In the genomic region with DNA sequence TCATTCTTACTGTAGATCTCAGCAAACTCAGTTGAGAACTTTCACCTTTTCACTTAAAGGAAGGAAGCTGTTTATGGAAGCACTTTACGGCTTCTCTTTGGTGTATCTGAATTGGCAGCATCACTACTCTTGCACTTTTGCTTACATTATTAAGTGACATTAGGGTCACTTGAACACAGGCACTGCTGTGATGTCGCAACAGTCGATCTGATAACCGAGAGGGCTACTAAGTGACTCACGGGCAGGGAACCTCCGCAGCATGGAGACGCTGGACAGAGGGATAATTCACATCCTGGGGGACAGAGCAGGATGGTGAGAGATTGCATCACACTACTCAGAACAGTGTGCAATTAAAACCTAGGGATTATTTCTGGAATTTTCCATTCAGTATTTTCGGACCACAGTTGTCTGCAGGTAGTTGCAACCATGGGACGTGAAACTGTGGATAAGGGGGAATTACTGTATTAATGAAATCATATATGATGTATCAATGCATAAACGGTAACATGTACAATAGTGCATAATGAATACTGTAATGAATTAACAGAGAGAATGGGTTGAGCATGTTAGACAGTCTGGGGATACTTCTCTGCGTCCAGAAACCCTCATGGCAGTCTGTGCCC, we compare ENCODE assay signal across 17 cellular contexts. TPM values are rescaled to one million over a fixed set of nuclear protein-coding genes. Genes with fewer than 3 reads are reported as not detected.
DNase-seq lines count a peak whose midpoint lies in the region; ATAC-seq, FAIRE-seq and TF ChIP-seq lines count a peak whose summit lies in the region.
"Had no signal": no experiment of that assay in that cellular context is flagged by ENCODE, and none has a peak within 500 bp of the region (broad histone marks: within the 10 kb centered on the region; RNA-seq: fewer than 3 reads in every experiment).

No MANE protein-coding gene starts in this region.

- H4K8ac ChIP-seq in IMR-90 (ENCODE audit: low read depth in 2 of 2, low read length in 2 of 2): no peak overlapping the region
- no peak overlapping the region for H4K8ac ChIP-seq in mesendoderm (ENCODE audit: low read depth, low read length)

- H3K4me2 ChIP-seq in IMR-90 (ENCODE audit: low read depth, low read length): peak overlapping the region; percentile 9; the same call in 1 of the 2 replicates
- no peak overlapping the region for H3K4me2 ChIP-seq in K562 (ENCODE audit: insufficient read depth, low read length)
- H3K4me2 ChIP-seq in mesendoderm (ENCODE audit: low read length): no peak overlapping the region
- H3K4me2 ChIP-seq: BLaER1 treated with 17β-estradiol and CSF1 and Interleukin-3, amounts not matched to agents 10 nM and 100 nM had no signal

- no peak for TF ChIP-seq EP300 in K562 (IDR thresholded peaks at IDR 0.05; ENCODE audit: low read length)

- H3K18ac ChIP-seq in IMR-90 (ENCODE audit: low read depth, low read length) (no peak overlapping the region; the same call in 1 of the 2 replicates), mesendoderm (ENCODE audit: low read length) (no peak overlapping the region)

- H3K9me3 ChIP-seq in IMR-90 (ENCODE audit: control insufficient read depth, insufficient read depth, low read length): no peaks in the 10 kb centered on the region
- no peaks in the 10 kb centered on the region for H3K9me3 ChIP-seq in K562 (replicated peaks; ENCODE audit: control insufficient read depth, insufficient read depth, low read depth, low read length)
- H3K9me3 ChIP-seq in aorta (ENCODE audit: control insufficient read depth, low read length): no peaks in the 10 kb centered on the region
- H3K9me3 ChIP-seq: ascending aorta; BLaER1 treated with 17β-estradiol and CSF1 and Interleukin-3, amounts not matched to agents 10 nM and 100 nM had no signal

- H2BK120ac ChIP-seq in IMR-90 (ENCODE audit: low read depth, low read length) (peak overlapping the region; percentile 70), mesendoderm (ENCODE audit: low read depth, low read length) (no peak overlapping the region)

- H3K9me3 Mint-ChIP-seq in osteocyte (ENCODE audit: unreplicated experiment): no peaks in the 10 kb centered on the region

- BruUV-seq in IMR-90 (replicated peaks; lab: Mats Ljungman, UMichigan): no TSS peak
- BruUV-seq in K562 (replicated peaks; lab: Mats Ljungman, UMichigan): no TSS peak

- intact Hi-C loops in IMR-90 (cut with micrococcal nuclease) (no loop called here), K562 (cut with micrococcal nuclease) (no loop called here), aorta (cut with DNase I) (no loop called here)

- no peak for TF ChIP-seq CTCF in IMR-90 (conservative IDR thresholded peaks at IDR 0.05; ENCODE audit: low read depth, low read length)
- TF ChIP-seq CTCF in K562 (IDR thresholded peaks at IDR 0.05 in 2 of 3, conservative IDR thresholded peaks at IDR 0.05 in 1 of 3; ENCODE audit: insufficient read depth in 2 of 3, low read depth in 1 of 3, low read length in 3 of 3): no peak
- TF ChIP-seq CTCF in osteocyte (IDR thresholded peaks at IDR 0.05): no peak

- DNase-seq in COLO829 (ENCODE audit: low spot score): peak; percentile 48
- DNase-seq in IMR-90: peak; percentile 78
- peak in 1 of 4 experiments; percentile 10 for DNase-seq in K562 (ENCODE audit: extremely low read depth in 1 of 4, low spot score in 3 of 4)
- peak; percentile 37 for DNase-seq in mesendoderm
- DNase-seq in aorta: no peak
- no peak for DNase-seq in NCI-H1694 (lab: John Stamatoyannopoulos, UW)
- DNase-seq in osteocyte (ENCODE audit: extremely low spot score, unreplicated experiment): no peak
- DNase-seq: activated CD4-positive, CD25-positive, alpha-beta regulatory T cell; hypothalamus; NCI-H1417 treated with DMSO at 0.1 percent for 48 hours; NCI-H82 had no signal

- ATAC-seq in IMR-90 (ENCODE audit: low read depth): peak; percentile 93
- ATAC-seq in K562: no peak
- ATAC-seq in aorta (ENCODE audit: low FRiP score): no peak
- ATAC-seq in GM21360 (IDR thresholded peaks at IDR 0.05; ENCODE audit: unreplicated experiment): no peak

- no peak overlapping the region for H3K4me3 Mint-ChIP-seq in osteocyte (ENCODE audit: unreplicated experiment)

- H3K9ac ChIP-seq in IMR-90 (ENCODE audit: low read depth, low read length): no peak overlapping the region
- H3K9ac ChIP-seq in K562 (ENCODE audit: insufficient read depth in 1 of 2, low read depth in 2 of 2, low read length in 2 of 2): no peak overlapping the region
- H3K9ac ChIP-seq in mesendoderm (ENCODE audit: low read length): no peak overlapping the region
- H3K9ac ChIP-seq: BLaER1 treated with 17β-estradiol and CSF1 and Interleukin-3, amounts not matched to agents 10 nM and 100 nM; parathyroid adenoma had no signal

- peak overlapping the region; percentile 59; the same call in 1 of the 2 replicates for H3K4ac ChIP-seq in IMR-90 (ENCODE audit: low read depth, low read length)
- no peak overlapping the region for H3K4ac ChIP-seq in mesendoderm (ENCODE audit: low read depth, low read length)

- H4K20me1 ChIP-seq in IMR-90 (ENCODE audit: insufficient read depth, low read length) (no peaks in the 10 kb centered on the region), K562 (replicated peaks; ENCODE audit: control insufficient read depth, insufficient read depth, low read length) (no peaks in the 10 kb centered on the region; the same call in 1 of the 2 replicates)
- H4K20me1 ChIP-seq: BLaER1 treated with 17β-estradiol and CSF1 and Interleukin-3, amounts not matched to agents 10 nM and 100 nM had no signal

- dilution Hi-C loops in IMR-90 (cut with HindIII; ENCODE audit: low sequenced_read_pairs, unreplicated experiment): no loop called here

- H3K14ac ChIP-seq in IMR-90 (replicated peaks; ENCODE audit: low read depth, low read length): peak overlapping the region; percentile 72

- H3K4me3 ChIP-seq in IMR-90 (ENCODE audit: insufficient read depth, low read depth, low read length) (no peak overlapping the region), K562 (no peak overlapping the region), mesendoderm (ENCODE audit: low read length) (no peak overlapping the region), aorta (ENCODE audit: low read length in 2 of 2) (no peak overlapping the region)
- H3K4me3 ChIP-seq: ascending aorta; BLaER1 treated with 17β-estradiol and CSF1 and Interleukin-3, amounts not matched to agents 10 nM and 100 nM; SK-N-MC had no signal

- no peaks in the 10 kb centered on the region for H3K36me3 Mint-ChIP-seq in osteocyte (ENCODE audit: unreplicated experiment)

- H3K27me3 Mint-ChIP-seq in osteocyte (ENCODE audit: unreplicated experiment): peaks cover 46% of the 10 kb centered on the region

- H2AFZ ChIP-seq in IMR-90 (replicated peaks; ENCODE audit: low read length, poor library complexity) (peak overlapping the region; percentile 68), K562 (ENCODE audit: low read depth, low read length) (no peak overlapping the region)
- H2AFZ ChIP-seq: parathyroid adenoma had no signal

- CTCF ChIA-PET in IMR-90 (lab: Yijun Ruan, JAX) (interaction anchor here (1.6 kb wide), 1 partner anchor 30 kb away, joined by 3 read pairs; no protein-coding TSS in a partner anchor), K562 (lab: Yijun Ruan, JAX; ENCODE audit: low intra/inter-chr PET ratio) (no interaction called here)

- H4K5ac ChIP-seq in IMR-90 (ENCODE audit: low read depth, low read length) (no peak overlapping the region), mesendoderm (ENCODE audit: low read length) (no peak overlapping the region)

- H3K23ac ChIP-seq in IMR-90 (ENCODE audit: low read depth, low read length) (no peak overlapping the region), mesendoderm (ENCODE audit: low read length) (no peak overlapping the region)

- H3K9me1 ChIP-seq in IMR-90 (ENCODE audit: insufficient read depth, low read length) (0 out of 2 replicates have a peak, but pooled peaks cover 4% of the 10 kb centered on the region), K562 (ENCODE audit: control insufficient read depth, insufficient read depth, low read length) (no peaks in the 10 kb centered on the region)

- H3K27ac ChIP-seq in IMR-90 (ENCODE audit: insufficient read depth, low read length): peak overlapping the region; percentile 29; the same call in 1 of the 2 replicates
- H3K27ac ChIP-seq in K562 (ENCODE audit: extremely low read depth, low read depth, low read length): no peak overlapping the region
- H3K27ac ChIP-seq in mesendoderm (ENCODE audit: low read depth, low read length): no peak overlapping the region
- H3K27ac ChIP-seq in aorta (ENCODE audit: low read depth in 1 of 2, low read length in 2 of 2): no peak overlapping the region
- H3K27ac ChIP-seq: ascending aorta; BLaER1 treated with 17β-estradiol and CSF1 and Interleukin-3, amounts not matched to agents 10 nM and 100 nM; parathyroid adenoma; SK-N-MC had no signal

- peak overlapping the region; percentile 77 for H2AK9ac ChIP-seq in IMR-90 (replicated peaks; ENCODE audit: low read depth, low read length, poor library complexity)

- WGBS in IMR-90 (ENCODE audit: extremely low coverage in 2 of 2, insufficient read length in 1 of 2), 2 experiments: 50% methylated on average over 2 of the region's 11 CpGs; no CpG with 5 or more reads in 1 of the 2 experiments
- WGBS in K562 (ENCODE audit: insufficient coverage, low coverage, missing lambda C conversion rate): 4% methylated on average over 11 of the region's 11 CpGs
- no CpG with 5 or more reads among the region's 11 CpGs for WGBS in mesendoderm (ENCODE audit: extremely low coverage, insufficient coverage, low lambda C conversion rate)
- WGBS in aorta, 2 donors: 74 to 77% methylated on average over 11 of the region's 11 CpGs

- no peak overlapping the region; the same call in 1 of the 2 replicates for H4K91ac ChIP-seq in IMR-90 (ENCODE audit: insufficient read depth, low read depth, low read length)

- H3K79me2 ChIP-seq in K562 (ENCODE audit: control insufficient read depth, insufficient read depth, low read length) (no peaks in the 10 kb centered on the region), mesendoderm (ENCODE audit: control insufficient read depth, insufficient read depth, low read length) (no peaks in the 10 kb centered on the region)
- H3K79me2 ChIP-seq: parathyroid adenoma had no signal

- peak overlapping the region; percentile 83; the same call in 1 of the 2 replicates for H2AK5ac ChIP-seq in IMR-90 (ENCODE audit: low read depth, low read length)
- H2AK5ac ChIP-seq in mesendoderm (ENCODE audit: low read length): no peak overlapping the region

- no peak for TF ChIP-seq RAD21 in IMR-90 (IDR thresholded peaks at IDR 0.05; ENCODE audit: low read length)
- no peak for TF ChIP-seq RAD21 in K562 (CRISPR knock-in tag; conservative IDR thresholded peaks at IDR 0.05 in 1 of 2, IDR thresholded peaks at IDR 0.05 in 1 of 2)

- no peaks in the 10 kb centered on the region for H3K79me1 ChIP-seq in IMR-90 (ENCODE audit: low read depth in 1 of 2, low read length in 2 of 2)
- H3K79me1 ChIP-seq in mesendoderm (ENCODE audit: low read length): no peaks in the 10 kb centered on the region

- H3K4me1 ChIP-seq in IMR-90 (ENCODE audit: control insufficient read depth, insufficient read depth, low read length): peaks cover 2% of the 10 kb centered on the region; the same call in 1 of the 2 replicates
- no peaks in the 10 kb centered on the region; a peak in 1 of 5 replicates for H3K4me1 ChIP-seq in K562 (replicated peaks in 1 of 2; ENCODE audit: control insufficient read depth in 2 of 2, insufficient read depth in 2 of 2, low read length in 2 of 2)
- H3K4me1 ChIP-seq in mesendoderm (ENCODE audit: control insufficient read depth, low read depth, low read length): no peaks in the 10 kb centered on the region
- H3K4me1 ChIP-seq in aorta (ENCODE audit: control insufficient read depth in 1 of 2, insufficient read depth in 2 of 2, low read length in 2 of 2): no peaks in the 10 kb centered on the region
- H3K4me1 ChIP-seq: ascending aorta, parathyroid adenoma had no signal

- H2BK20ac ChIP-seq in IMR-90 (ENCODE audit: low read depth, low read length): peak overlapping the region; percentile 84

- H3K27me3 ChIP-seq in IMR-90 (ENCODE audit: control insufficient read depth, insufficient read depth, low read length) (peaks cover under 1% of the 10 kb centered on the region), K562 (ENCODE audit: control insufficient read depth in 2 of 2, insufficient read depth in 2 of 2, low read length in 2 of 2) (peaks cover 12 to 42% of the 10 kb centered on the region in 2 experiments; a peak in 4 of 5 replicates), mesendoderm (ENCODE audit: insufficient read depth, low read length, poor library complexity) (no peaks in the 10 kb centered on the region), aorta (ENCODE audit: control insufficient read depth in 1 of 2, insufficient read depth in 2 of 2, low read length in 1 of 2) (no peaks in the 10 kb centered on the region)
- H3K27me3 ChIP-seq: ascending aorta; BLaER1 treated with 17β-estradiol and CSF1 and Interleukin-3, amounts not matched to agents 10 nM and 100 nM had no signal

- H3K27ac Mint-ChIP-seq in osteocyte (ENCODE audit: unreplicated experiment): no peak overlapping the region

- H3K56ac ChIP-seq in IMR-90 (ENCODE audit: extremely low read depth, insufficient read depth, low read length) (no peak overlapping the region; the same call in 1 of the 2 replicates), mesendoderm (ENCODE audit: low read length) (no peak overlapping the region)

- no peaks in the 10 kb centered on the region for H3K4me1 Mint-ChIP-seq in osteocyte (ENCODE audit: unreplicated experiment)

- in situ Hi-C loops in IMR-90 (cut with MboI; ENCODE audit: low sequenced_read_pairs): no loop called here
- in situ Hi-C loops in K562 (cut with MboI): no loop called here

- FAIRE-seq in K562 (lab: Jason Lieb, UNC): no peak
- FAIRE-seq: endometrium had no signal

- H2BK5ac ChIP-seq in IMR-90 (ENCODE audit: low read depth, low read length, poor library complexity, severe bottlenecking) (peak overlapping the region; percentile 56), mesendoderm (ENCODE audit: low read length) (no peak overlapping the region)

- TF ChIP-seq POLR2A in IMR-90 (IDR thresholded peaks at IDR 0.05; ENCODE audit: low read depth, low read length): no peak
- TF ChIP-seq POLR2A in K562 (conservative IDR thresholded peaks at IDR 0.05): no peak

- no peaks in the 10 kb centered on the region for H3K36me3 ChIP-seq in IMR-90 (ENCODE audit: control insufficient read depth, insufficient read depth, low read length)
- H3K36me3 ChIP-seq in K562 (ENCODE audit: control insufficient read depth, insufficient read depth, low read length): no peaks in the 10 kb centered on the region
- H3K36me3 ChIP-seq in mesendoderm (ENCODE audit: control insufficient read depth, insufficient read depth, low read length): no peaks in the 10 kb centered on the region
- H3K36me3 ChIP-seq in aorta (ENCODE audit: control insufficient read depth in 1 of 2, insufficient read depth in 2 of 2, low read length in 1 of 2): no peaks in the 10 kb centered on the region
- H3K36me3 ChIP-seq: ascending aorta; BLaER1 treated with 17β-estradiol and CSF1 and Interleukin-3, amounts not matched to agents 10 nM and 100 nM had no signal

- POLR2A ChIA-PET in IMR-90 (lab: Charles Lee; ENCODE audit: unreplicated experiment) (no interaction called here), K562 (lab: Yijun Ruan, JAX) (no interaction called here)

- H2BK15ac ChIP-seq in IMR-90 (ENCODE audit: low read depth, low read length) (peak overlapping the region; percentile 29; the same call in 1 of the 3 replicates), mesendoderm (replicated peaks; ENCODE audit: low read depth) (no peak overlapping the region)

RNA-seq across cellular contexts. Expression of a gene that starts 56.6 kb away (rescaled TPM):
- total RNA-seq in IMR-90 (2012; rRNA removed) (under 0.01 TPM in 2 replicates), K562 (2014; rRNA removed) (not detected in 2 replicates), K562 (2014; rRNA removed; fragmentation: Illumina TruSeq; extraction: Trizol) (not detected in 2 replicates), K562 (2015; rRNA removed; fragmentation: Illumina TruSeq; extraction: Trizol) (not detected in 2 replicates), K562 (2021) (not detected in 2 replicates), aorta (1 to 10 TPM in 1 of 2 donors, under 1 TPM in 1; 0.16 to 1.6 TPM), osteocyte (0.03 and 0.05 TPM in 2 replicates)
- polyA plus RNA-seq in IMR-90 (2012; rRNA removed) (0.01 and 0.02 TPM in 2 replicates), K562 (2011; rRNA removed) (not detected in 2 replicates), K562 (2014; fragmentation: Illumina TruSeq; extraction: Trizol) (not detected in 2 replicates), K562 (2014; fragmentation: Nextera tagmentation; extraction: Ambion mirVana) (under 1 TPM in 1 of 2 experiments, not detected in 1; 0.03 TPM), K562 (2014; rRNA removed) (not detected in 2 replicates), aorta (under 1 TPM in 1 of 2 donors, not detected in 1; 0.08 TPM)
- polyA plus RNA-seq in IMR-90 (2012; cell fraction: cytosol; rRNA removed): 0.01 and 0.09 TPM in 2 replicates
- 0.14 and 0.16 TPM in 2 replicates for polyA plus RNA-seq in IMR-90 (2012; cell fraction: nucleus; rRNA removed; ENCODE audit: low replicate concordance)
- total RNA-seq in K562 (2011; cell fraction: chromatin; rRNA removed; ENCODE audit: low replicate concordance): 0.23 TPM in 1 of 2 replicates, not detected in the other
- under 0.01 TPM in 1 of 2 replicates, not detected in the other for total RNA-seq in K562 (2011; cell fraction: nucleolus; rRNA removed)
- total RNA-seq in K562 (2011; cell fraction: nucleoplasm; rRNA removed): 0.07 TPM in 1 of 2 replicates, not detected in the other
- polyA plus RNA-seq in K562 (2011; cell fraction: cytosol; rRNA removed): not detected in 2 replicates
- polyA plus RNA-seq in K562 (2011; cell fraction: nucleus; rRNA removed): 0.03 TPM in 1 of 2 replicates, not detected in the other
- 0.03 TPM in 1 of 2 replicates, not detected in the other for polyA plus RNA-seq in K562 (2012)
- not detected in 2 replicates for polyA minus RNA-seq in K562 (2011; rRNA and poly(A)+ RNA removed)
- polyA minus RNA-seq in K562 (2011; cell fraction: cytosol; rRNA and poly(A)+ RNA removed): not detected in 2 replicates
- polyA minus RNA-seq in K562 (2011; cell fraction: nucleus; rRNA and poly(A)+ RNA removed): under 0.01 TPM in 1 of 2 replicates, not detected in the other
- 0.03 TPM for polyA plus RNA-seq in mesendoderm (2013, experiment 1 of 2)
- 0.06 TPM for polyA plus RNA-seq in mesendoderm (2013, experiment 2 of 2)

RNA-seq across cellular contexts. Expression of a gene that starts 59.9 kb away (rescaled TPM):
- total RNA-seq in IMR-90 (2012; rRNA removed) (0.72 and 1.1 TPM in 2 replicates), K562 (2014; rRNA removed) (2.7 and 5.0 TPM in 2 replicates), K562 (2014; rRNA removed; fragmentation: Illumina TruSeq; extraction: Trizol) (1.4 and 2.2 TPM in 2 replicates), K562 (2015; rRNA removed; fragmentation: Illumina TruSeq; extraction: Trizol) (0.47 and 0.98 TPM in 2 replicates), K562 (2021) (19.0 and 22.9 TPM in 2 replicates), aorta (10 to 100 TPM; 28.2 to 44.8 TPM), osteocyte (52.9 and 53.7 TPM in 2 replicates)
- polyA plus RNA-seq in IMR-90 (2012; rRNA removed) (3.5 and 4.5 TPM in 2 replicates), K562 (2011; rRNA removed) (0.32 and 0.99 TPM in 2 replicates), K562 (2014; fragmentation: Illumina TruSeq; extraction: Trizol) (3.9 and 6.1 TPM in 2 replicates), K562 (2014; fragmentation: Nextera tagmentation; extraction: Ambion mirVana) (under 1 TPM; 0.01 to 0.06 TPM), K562 (2014; rRNA removed) (2.7 and 3.0 TPM in 2 replicates), aorta (1 to 10 TPM; 3.1 to 6.9 TPM)
- polyA plus RNA-seq in IMR-90 (2012; cell fraction: cytosol; rRNA removed): 2.7 and 3.6 TPM in 2 replicates
- polyA plus RNA-seq in IMR-90 (2012; cell fraction: nucleus; rRNA removed; ENCODE audit: low replicate concordance): 18.3 and 20.0 TPM in 2 replicates
- 35.9 and 42.7 TPM in 2 replicates for total RNA-seq in K562 (2011; cell fraction: chromatin; rRNA removed; ENCODE audit: low replicate concordance)
- 14.5 and 17.1 TPM in 2 replicates for total RNA-seq in K562 (2011; cell fraction: nucleolus; rRNA removed)
- 33.6 and 57.3 TPM in 2 replicates for total RNA-seq in K562 (2011; cell fraction: nucleoplasm; rRNA removed)
- 0.32 and 0.33 TPM in 2 replicates for polyA plus RNA-seq in K562 (2011; cell fraction: cytosol; rRNA removed)
- 5.9 and 6.5 TPM in 2 replicates for polyA plus RNA-seq in K562 (2011; cell fraction: nucleus; rRNA removed)
- 4.8 and 14.4 TPM in 2 replicates for polyA plus RNA-seq in K562 (2012)
- polyA minus RNA-seq in K562 (2011; rRNA and poly(A)+ RNA removed): 1.7 and 5.4 TPM in 2 replicates
- polyA minus RNA-seq in K562 (2011; cell fraction: cytosol; rRNA and poly(A)+ RNA removed): 4.2 and 4.6 TPM in 2 replicates
- 5.1 and 21.4 TPM in 2 replicates for polyA minus RNA-seq in K562 (2011; cell fraction: nucleus; rRNA and poly(A)+ RNA removed)
- polyA plus RNA-seq in mesendoderm (2013, experiment 1 of 2): 1.9 TPM
- 1.8 TPM for polyA plus RNA-seq in mesendoderm (2013, experiment 2 of 2)

Comparison
In these comparisons a context has a peak if more than half of its experiments do, and no peak if none do; other contexts are left out.
1. DNase-seq: peak in COLO829 (single experiment), IMR-90 (single experiment) and mesendoderm (single experiment); none in aorta (0 of 2), NCI-H1694 (single experiment) and osteocyte (single experiment).